In genomic region chr16:19666451-19666850, GRCh38 we compare ENCODE assay signal across 18 cellular contexts. TPM values are rescaled to one million over a fixed set of nuclear protein-coding genes. Genes with fewer than 3 reads are reported as not detected.
DNase-seq lines count a peak whose midpoint lies in the region; ATAC-seq and TF ChIP-seq lines count a peak whose summit lies in the region.
"Had no signal": no experiment of that assay in that cellular context is flagged by ENCODE, and none has a peak within 500 bp of the region (broad histone marks: within the 10 kb centered on the region; RNA-seq: fewer than 3 reads in every experiment).

No MANE protein-coding gene starts in this region.

- no peaks in the 10 kb centered on the region for H3K27me3 ChIP-seq in right cardiac atrium (ENCODE audit: control insufficient read depth, insufficient read depth)
- H3K27me3 ChIP-seq in sigmoid colon = no peaks in the 10 kb centered on the region
- H3K27me3 ChIP-seq in osteoblast (ENCODE audit: insufficient read depth, low read length) = no peaks in the 10 kb centered on the region
- H3K27me3 ChIP-seq: tibial artery had no signal

- H3K4me2 ChIP-seq in osteoblast (ENCODE audit: insufficient read depth, low read length) = no peak overlapping the region

- H3K9me3 ChIP-seq in right cardiac atrium (ENCODE audit: control insufficient read depth, low read length) = no peaks in the 10 kb centered on the region
- H3K9me3 ChIP-seq in sigmoid colon = no peaks in the 10 kb centered on the region
- no peaks in the 10 kb centered on the region for H3K9me3 ChIP-seq in osteoblast (ENCODE audit: low read depth, low read length)
- H3K9me3 ChIP-seq: tibial artery had no signal

- no peak for TF ChIP-seq EP300 in sigmoid colon (IDR thresholded peaks at IDR 0.05)

- H3K4me1 ChIP-seq in right cardiac atrium (ENCODE audit: control insufficient read depth, insufficient read depth, low read length) (no peaks in the 10 kb centered on the region), sigmoid colon (peaks cover 0 to 5% (median 0%) of the 10 kb centered on the region in 4 donors), osteoblast (ENCODE audit: insufficient read depth, low read length) (no peaks in the 10 kb centered on the region)

- peaks cover 4 to 45% (median 15%) of the 10 kb centered on the region in 4 donors for H3K36me3 ChIP-seq in sigmoid colon
- peaks cover 6% of the 10 kb centered on the region for H3K36me3 ChIP-seq in osteoblast (ENCODE audit: insufficient read depth, low read length)

- no peak for TF ChIP-seq POLR2A in sigmoid colon (IDR thresholded peaks at IDR 0.05)

- WGBS in right cardiac atrium = 29% methylated on average over 3 of the region's 3 CpGs
- WGBS in sigmoid colon, 2 donors = 47 to 74% methylated on average over 3 of the region's 3 CpGs

- no peaks in the 10 kb centered on the region for H3K79me2 ChIP-seq in osteoblast (ENCODE audit: insufficient read depth, low read length)

- DNase-seq in NCI-H2227 (lab: John Stamatoyannopoulos, UW; ENCODE audit: unreplicated experiment) (peak; percentile 23), cerebellar cortex (ENCODE audit: low spot score) (peak; percentile 3), right cardiac atrium (peak; percentile 41 to 78 (median 71)), sciatic nerve (ENCODE audit: low spot score) (no peak), sigmoid colon (no peak), LoVo (ENCODE audit: low spot score) (no peak), osteoblast (ENCODE audit: insufficient read length, low spot score, missing footprints) (no peak)
- DNase-seq in activated naive CD4-positive, alpha-beta T cell (lab: John Stamatoyannopoulos, UW) = no peak
- DNase-seq: activated CD4-positive, alpha-beta T cell treated with anti-CD3 and anti-CD28 coated beads for 4 hours; activated naive CD8-positive, alpha-beta T cell treated with anti-CD3 and anti-CD28 coated beads, Interleukin-2, amount 50 U/mL, for 24 hours; CD4-positive, alpha-beta memory T cell; central memory CD4-positive, alpha-beta T cell; effector memory CD4-positive, alpha-beta T cell; natural killer cell; NCI-H1417 treated with DMSO at 0.1 percent for 48 hours; NCI-H748 treated with DMSO at 0.1 percent for 48 hours; psoas muscle; tibial artery had no signal

- intact Hi-C loops in right cardiac atrium (cut with DNase I) = no loop called here
- intact Hi-C loops in sciatic nerve (cut with DNase I) = no loop called here
- intact Hi-C loops in sigmoid colon (cut with DNase I) = no loop called here

- H4K20me1 ChIP-seq in osteoblast (ENCODE audit: insufficient read depth, low read length) = no peaks in the 10 kb centered on the region

- no peak for TF ChIP-seq CTCF in sigmoid colon (IDR thresholded peaks at IDR 0.05)
- TF ChIP-seq CTCF in osteoblast (IDR thresholded peaks at IDR 0.05; ENCODE audit: extremely low read depth, low read depth, low read length) = no peak

- H3K4me3 ChIP-seq in right cardiac atrium (ENCODE audit: low read length) (no peak overlapping the region), sigmoid colon (no peak overlapping the region), osteoblast (ENCODE audit: insufficient read depth, low read length) (no peak overlapping the region)
- H3K4me3 ChIP-seq: psoas muscle, tibial artery had no signal

- no peak overlapping the region for H2AFZ ChIP-seq in osteoblast (ENCODE audit: low read length)

- no peak overlapping the region for H3K27ac ChIP-seq in right cardiac atrium (ENCODE audit: low read length)
- H3K27ac ChIP-seq in sigmoid colon = peak overlapping the region in 2 of 4 donors; percentile 7 to 8
- no peak overlapping the region for H3K27ac ChIP-seq in osteoblast (ENCODE audit: low read depth, low read length)
- H3K27ac ChIP-seq: psoas muscle, tibial artery had no signal

- ATAC-seq in right cardiac atrium (peak; percentile 83 to 89), sciatic nerve (peak; percentile 80)
- ATAC-seq: activated naive CD8-positive, alpha-beta T cell treated with anti-CD3 and anti-CD28 coated beads, Interleukin-2, amount 50 U/mL, for 24 hours; natural killer cell had no signal

RNA-seq across cellular contexts. Expression of gene KNOP1, which starts 51.6 kb away (rescaled TPM):
- total RNA-seq in right cardiac atrium (1 to 10 TPM; 6.1 to 9.2 (median 7.9) TPM), sciatic nerve (19.2 TPM), sigmoid colon (10 to 100 TPM in 1 of 4 donors, 1 to 10 TPM in 3; 5.0 to 11.1 (median 7.6) TPM), osteoblast (10.1 and 15.3 TPM in 2 replicates)
- polyA plus RNA-seq in right cardiac atrium (12.5 TPM), sigmoid colon (10 to 100 TPM; 10.4 to 16.4 (median 16.2) TPM)

RNA-seq across cellular contexts. Expression of gene IQCK, which starts 51.6 kb away (rescaled TPM):
- total RNA-seq in right cardiac atrium (1 to 10 TPM; 5.1 to 8.3 (median 6.4) TPM), sciatic nerve (24.5 TPM), sigmoid colon (10 to 100 TPM; 10.3 to 16.6 (median 12.4) TPM), osteoblast (8.7 and 9.4 TPM in 2 replicates)
- polyA plus RNA-seq in right cardiac atrium (5.1 TPM), sigmoid colon (1 to 10 TPM; 5.1 to 9.0 (median 9.0) TPM)

Comparison
In these comparisons a context has a peak if more than half of its experiments do, and no peak if none do; other contexts are left out.
1. DNase-seq: peak in NCI-H2227 (single experiment), cerebellar cortex (single experiment) and right cardiac atrium (3 of 3); none in sciatic nerve (single experiment), activated naive CD4-positive, alpha-beta T cell (0 of 4), sigmoid colon (single experiment), LoVo (single experiment) and osteoblast (single experiment).